ENCODE assay signal across 8 cellular contexts in the genomic region with DNA sequence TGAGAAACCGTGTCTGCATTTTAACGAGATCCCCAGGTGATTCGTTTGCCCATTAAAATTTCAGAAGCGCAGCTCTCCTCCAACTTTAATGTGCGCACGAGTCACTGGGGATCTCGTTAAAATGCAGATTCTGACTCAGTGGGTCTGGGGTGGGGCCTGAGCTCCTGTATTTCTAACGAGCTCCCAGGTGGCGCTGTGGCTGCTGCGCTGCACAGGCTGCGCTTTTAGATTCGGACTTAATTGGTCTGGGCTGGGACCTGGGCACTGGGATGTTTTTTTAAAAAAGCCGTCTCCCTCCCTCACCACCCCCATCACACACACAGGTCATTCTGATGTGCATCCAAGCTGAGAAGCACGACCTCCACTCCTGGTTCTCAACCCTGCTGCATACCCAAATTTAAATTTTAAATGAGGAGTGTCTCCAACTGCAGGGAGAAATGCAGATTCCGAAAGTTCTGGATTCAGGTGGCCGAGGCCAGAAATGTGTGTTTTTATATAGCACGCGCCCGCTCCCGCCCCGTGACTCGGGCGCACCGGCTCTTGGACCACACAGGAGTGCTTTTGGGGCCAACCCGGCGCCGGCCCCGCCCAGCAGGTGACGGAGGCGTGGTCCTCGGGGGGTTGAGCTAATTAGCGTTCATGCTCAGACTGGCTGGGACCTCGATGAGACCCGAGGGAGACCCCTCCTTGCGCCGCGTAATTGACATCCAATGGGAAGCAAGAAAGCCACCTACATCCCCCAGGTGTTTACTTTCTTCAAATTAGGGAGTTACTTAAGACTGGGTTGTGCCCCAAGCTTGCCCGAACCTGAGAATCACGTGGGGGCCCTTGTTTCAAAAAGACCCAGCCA.
DNase-seq lines count a peak whose midpoint lies in the region; ATAC-seq and TF ChIP-seq lines count a peak whose summit lies in the region.

No MANE protein-coding gene starts in this region.

- ATAC-seq in thoracic aorta (ENCODE audit: insufficient number of reproducible peaks, low FRiP score, low read depth) (no peak), HG03139 (IDR thresholded peaks at IDR 0.05; ENCODE audit: unreplicated experiment) (no peak), GM19395 (IDR thresholded peaks at IDR 0.05; ENCODE audit: unreplicated experiment) (no peak)

- H3K9me3 ChIP-seq in mammary epithelial cell (replicated peaks; ENCODE audit: insufficient read depth, low read length) = no peaks in the 10 kb centered on the region
- H3K9me3 ChIP-seq in thoracic aorta = no peaks in the 10 kb centered on the region

- CTCF ChIA-PET in mammary epithelial cell (lab: Charles Lee; ENCODE audit: low non-redundant PET) = interaction anchor here (0.6 kb wide), 1 partner anchor 71 kb away, joined by 3 read pairs; no protein-coding TSS in a partner anchor

- WGBS in mammary epithelial cell (ENCODE audit: low coverage, missing lambda C conversion rate) = 5% methylated on average over 37 of the region's 39 CpGs

- dilution Hi-C loops in mammary epithelial cell (cut with HindIII; ENCODE audit: low sequenced_read_pairs) = no loop called here

- H3K79me2 ChIP-seq in mammary epithelial cell (ENCODE audit: insufficient read depth, low read length) = no peaks in the 10 kb centered on the region

- DNase-seq in activated T-cell treated with anti-CD3 and anti-CD28 coated beads for 24 hours (ENCODE audit: low read depth) (peak; percentile 20), mammary epithelial cell (peak; percentile 57), left kidney (ENCODE audit: low read depth, low spot score) (peak; percentile 67), thoracic aorta (ENCODE audit: low spot score) (no peak), cerebellum (ENCODE audit: low spot score) (no peak)
- no peak for DNase-seq in activated T-cell treated with anti-CD3 and anti-CD28 coated beads, Interleukin-2, amount 50 U/mL, for 1 hour

- H3K4me2 ChIP-seq in mammary epithelial cell (ENCODE audit: insufficient read depth, low read depth, low read length) = peak overlapping the region; percentile 84

- TF ChIP-seq CTCF in mammary epithelial cell (conservative IDR thresholded peaks at IDR 0.05 in 1 of 2, IDR thresholded peaks at IDR 0.05 in 1 of 2; ENCODE audit: extremely low read depth in 1 of 2, insufficient read depth in 1 of 2, low read depth in 1 of 2, low read length in 2 of 2) (peak; percentile 29 to 50), thoracic aorta (IDR thresholded peaks at IDR 0.05) (no peak)

- H2AFZ ChIP-seq in mammary epithelial cell (ENCODE audit: low read depth, low read length) = peak overlapping the region; percentile 72

- no peaks in the 10 kb centered on the region for H4K20me1 ChIP-seq in mammary epithelial cell (ENCODE audit: insufficient read depth, low read length)

- H3K36me3 ChIP-seq in mammary epithelial cell (ENCODE audit: insufficient read depth, low read length) (no peaks in the 10 kb centered on the region), thoracic aorta (no peaks in the 10 kb centered on the region)

- H3K4me1 ChIP-seq in mammary epithelial cell (ENCODE audit: insufficient read depth, low read length) (peaks cover 12% of the 10 kb centered on the region), thoracic aorta (ENCODE audit: control insufficient read depth in 1 of 2, low read depth in 2 of 2) (peaks cover 16 to 29% of the 10 kb centered on the region in 2 donors)

- H3K9ac ChIP-seq in mammary epithelial cell (ENCODE audit: insufficient read depth, low read length) = no peak overlapping the region

- in situ Hi-C loops in mammary epithelial cell (cut with MboI; ENCODE audit: low sequenced_read_pairs in 2 of 2) = no loop called here

- BruUV-seq in mammary epithelial cell (replicated peaks; lab: Mats Ljungman, UMichigan) = no TSS peak

- H3K4me3 ChIP-seq in mammary epithelial cell (replicated peaks in 1 of 3; ENCODE audit: insufficient read depth in 1 of 3, low read depth in 2 of 3, low read length in 3 of 3) (peak overlapping the region; percentile 45 to 52 (median 48)), thoracic aorta (peak overlapping the region; percentile 69)

- intact Hi-C loops in mammary epithelial cell (cut with micrococcal nuclease) = no loop called here

- H3K27ac ChIP-seq in mammary epithelial cell (ENCODE audit: insufficient read depth, low read depth, low read length) (no peak overlapping the region), thoracic aorta (no peak overlapping the region)

- peaks cover 3% of the 10 kb centered on the region for H3K27me3 ChIP-seq in mammary epithelial cell (ENCODE audit: insufficient read depth, low read length)
- peaks cover 6% of the 10 kb centered on the region for H3K27me3 ChIP-seq in thoracic aorta (replicated peaks; ENCODE audit: insufficient read depth)

Comparison
In these comparisons a context has a peak if more than half of its experiments do, and no peak if none do; other contexts are left out.
1. DNase-seq: peak in activated T-cell treated with anti-CD3 and anti-CD28 coated beads for 24 hours (single experiment), mammary epithelial cell (single experiment) and left kidney (single experiment); none in activated T-cell treated with anti-CD3 and anti-CD28 coated beads, Interleukin-2, amount 50 U/mL, for 1 hour (single experiment), thoracic aorta (single experiment) and cerebellum (single experiment).